22 cellular contexts compared by ENCODE assay signal in the genomic region with DNA sequence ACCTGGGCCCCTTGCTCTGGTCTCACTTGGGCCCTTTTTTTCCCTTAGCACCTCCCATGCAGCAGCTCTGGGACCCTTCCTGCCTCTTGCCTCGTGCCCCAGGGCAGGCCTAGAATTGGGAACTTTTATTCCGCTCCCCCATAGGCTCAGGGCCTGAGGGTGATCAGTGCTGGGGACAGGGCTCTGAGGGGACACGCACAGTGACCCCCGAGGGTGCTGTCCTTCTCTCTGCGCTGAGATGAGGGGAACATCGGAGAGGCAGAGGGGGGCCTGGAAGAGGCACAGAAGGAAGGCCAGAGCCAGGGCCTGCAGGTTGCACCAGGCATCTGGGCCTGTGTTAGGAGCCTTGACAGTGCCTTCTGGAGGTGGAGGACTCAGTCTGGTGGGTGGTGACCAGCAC. TPM values are rescaled to one million over a fixed set of nuclear protein-coding genes. Genes with fewer than 3 reads are reported as not detected.
DNase-seq lines count a peak whose midpoint lies in the region; ATAC-seq and TF ChIP-seq lines count a peak whose summit lies in the region.
"Had no signal": no experiment of that assay in that cellular context is flagged by ENCODE, and none has a peak within 500 bp of the region (broad histone marks: within the 10 kb centered on the region; RNA-seq: fewer than 3 reads in every experiment).

No MANE protein-coding gene starts in this region.

- no peaks in the 10 kb centered on the region for H3K27me3 ChIP-seq in stomach
- H3K27me3 ChIP-seq: BE2C had no signal

- H3K4me1 ChIP-seq in stomach: peaks cover 54 to 83% (median 81%) of the 10 kb centered on the region in 4 donors
- H3K4me1 ChIP-seq: HAP-1 had no signal

- no peak for ATAC-seq in activated naive CD4-positive, alpha-beta T cell treated with anti-CD3 and anti-CD28 coated beads, Interleukin-2, amount 50 U/mL, for 72 hours
- ATAC-seq: K562 had no signal

- intact Hi-C loops in stomach (cut with DNase I; ENCODE audit: low total_unique reads): no loop called here

- H3K27ac ChIP-seq in stomach: peak overlapping the region in 4 of 5 donors; percentile 2 to 94 (median 80)

- H3K27ac Mint-ChIP-seq in activated naive CD4-positive, alpha-beta T cell treated with anti-CD3 and anti-CD28 coated beads, Interleukin-2, amount 50 U/mL, for 72 hours: peak overlapping the region; percentile 34 to 59
- no peak overlapping the region for H3K27ac Mint-ChIP-seq in chondrocyte (ENCODE audit: unreplicated experiment)
- H3K27ac Mint-ChIP-seq in nephron progenitor cell: peak overlapping the region; percentile 79

- WGBS in stomach, 5 donors: 85 to 95% (median 90%) methylated on average over 4 to 6 of the region's 6 CpGs

- DNase-seq in activated naive CD4-positive, alpha-beta T cell treated with anti-CD3 and anti-CD28 coated beads, Interleukin-2, amount 50 U/mL, for 72 hours (ENCODE audit: low spot score in 2 of 2): no peak
- DNase-seq in activated naive CD4-positive, alpha-beta T cell treated with Interleukin-2 at 50 U/mL for 16 hours: no peak
- DNase-seq in chondrocyte (ENCODE audit: low spot score) (peak; percentile 59), nephron progenitor cell (no peak), stomach (no peak), NCI-H1048 (lab: John Stamatoyannopoulos, UW) (no peak)
- DNase-seq in stimulated activated naive CD4-positive, alpha-beta T cell (lab: John Stamatoyannopoulos, UW): no peak
- DNase-seq in activated CD4-positive, alpha-beta T cell treated with anti-CD3 and anti-CD28 coated beads, Interleukin-2, amount 50 U/mL, for 1 hour: no peak
- DNase-seq: 8988T, ACHN, GOT3, Kasumi-1, NCI-H1105 treated with DMSO at 0.1 percent for 48 hours, NCI-H2029, NCI-H446 treated with DMSO at 0.1 percent for 48 hours, NCI-H526 treated with DMSO at 0.1 percent for 48 hours, RPMI8226, SHP77 had no signal

- peaks cover 6% of the 10 kb centered on the region for H3K4me1 Mint-ChIP-seq in chondrocyte (ENCODE audit: low read depth)
- peaks cover 17% of the 10 kb centered on the region for H3K4me1 Mint-ChIP-seq in nephron progenitor cell

- TF ChIP-seq POLR2A in stomach (IDR thresholded peaks at IDR 0.05): no peak

- no peak overlapping the region for H3K4me3 ChIP-seq in stomach
- H3K4me3 ChIP-seq: HAP-1, K562 had no signal

- H3K4me3 Mint-ChIP-seq in chondrocyte (ENCODE audit: unreplicated experiment): no peak overlapping the region
- no peak overlapping the region for H3K4me3 Mint-ChIP-seq in nephron progenitor cell
- H3K4me3 Mint-ChIP-seq: CD14-positive monocyte had no signal

- no peaks in the 10 kb centered on the region for H3K9me3 ChIP-seq in stomach
- H3K9me3 ChIP-seq: BE2C, HAP-1 had no signal

- no peaks in the 10 kb centered on the region for H3K36me3 Mint-ChIP-seq in activated naive CD4-positive, alpha-beta T cell treated with anti-CD3 and anti-CD28 coated beads, Interleukin-2, amount 50 U/mL, for 72 hours
- H3K36me3 Mint-ChIP-seq in chondrocyte (ENCODE audit: low read depth): peaks cover 7% of the 10 kb centered on the region
- H3K36me3 Mint-ChIP-seq in nephron progenitor cell (ENCODE audit: low read depth): peaks cover 15% of the 10 kb centered on the region

- TF ChIP-seq CTCF in chondrocyte (IDR thresholded peaks at IDR 0.05) (no peak), nephron progenitor cell (IDR thresholded peaks at IDR 0.05) (no peak), stomach (IDR thresholded peaks at IDR 0.05) (no peak)

- no peak for TF ChIP-seq EP300 in stomach (IDR thresholded peaks at IDR 0.05)

- H3K27me3 Mint-ChIP-seq in chondrocyte (ENCODE audit: low read depth): no peaks in the 10 kb centered on the region
- peaks cover 3% of the 10 kb centered on the region for H3K27me3 Mint-ChIP-seq in nephron progenitor cell (ENCODE audit: low read depth, poor library complexity)

- H3K36me3 ChIP-seq in stomach: peaks cover 57 to 99% (median 98%) of the 10 kb centered on the region in 4 donors

- no peaks in the 10 kb centered on the region for H3K9me3 Mint-ChIP-seq in activated naive CD4-positive, alpha-beta T cell treated with anti-CD3 and anti-CD28 coated beads, Interleukin-2, amount 50 U/mL, for 72 hours
- no peaks in the 10 kb centered on the region for H3K9me3 Mint-ChIP-seq in chondrocyte (ENCODE audit: low read depth)
- H3K9me3 Mint-ChIP-seq in nephron progenitor cell: no peaks in the 10 kb centered on the region
- H3K9me3 Mint-ChIP-seq: CD14-positive monocyte had no signal

RNA-seq across cellular contexts. Expression of a gene that starts 10.8 kb away (rescaled TPM):
- total RNA-seq in activated naive CD4-positive, alpha-beta T cell treated with anti-CD3 and anti-CD28 coated beads, Interleukin-2, amount 50 U/mL, for 72 hours: 10 to 100 TPM; 23.1 to 46.4 TPM
- 105 to 127 TPM (median 124 TPM) in 3 replicates for total RNA-seq in chondrocyte
- total RNA-seq in stomach: 100 to 1,000 TPM in 3 of 5 donors, 10 to 100 TPM in 2; 17.8 to 363 (median 184) TPM
- polyA plus RNA-seq in stomach: 100 to 1,000 TPM in 2 of 3 donors, 10 to 100 TPM in 1; 74.6 to 213 (median 183) TPM

RNA-seq across cellular contexts. Expression of a gene that starts 30.9 kb away (rescaled TPM):
- total RNA-seq in activated naive CD4-positive, alpha-beta T cell treated with anti-CD3 and anti-CD28 coated beads, Interleukin-2, amount 50 U/mL, for 72 hours: 100 to 1,000 TPM; 270 to 312 TPM
- total RNA-seq in chondrocyte: 119 to 137 TPM (median 129 TPM) in 3 replicates
- total RNA-seq in stomach: 100 to 1,000 TPM in 4 of 5 donors, 10 to 100 TPM in 1; 70.5 to 463 (median 183) TPM
- 10 to 100 TPM; 53.2 to 91.4 (median 62.2) TPM for polyA plus RNA-seq in stomach

RNA-seq across cellular contexts. Expression of a gene that starts 37.8 kb away (rescaled TPM):
- 10 to 100 TPM in 1 of 2 donors, 1 to 10 TPM in 1; 2.9 to 13.6 TPM for total RNA-seq in activated naive CD4-positive, alpha-beta T cell treated with anti-CD3 and anti-CD28 coated beads, Interleukin-2, amount 50 U/mL, for 72 hours
- total RNA-seq in chondrocyte (20.9 to 26.5 TPM (median 23.5 TPM) in 3 replicates), stomach (10 to 100 TPM in 3 of 5 donors, 1 to 10 TPM in 2; 3.5 to 25.5 (median 13.4) TPM)
- 10 to 100 TPM; 12.0 to 19.4 (median 14.1) TPM for polyA plus RNA-seq in stomach

RNA-seq across cellular contexts. Expression of a gene that starts 42.3 kb away (rescaled TPM):
- 10 to 100 TPM; 39.9 to 40.0 TPM for total RNA-seq in activated naive CD4-positive, alpha-beta T cell treated with anti-CD3 and anti-CD28 coated beads, Interleukin-2, amount 50 U/mL, for 72 hours
- 20.8 to 24.7 TPM (median 24.2 TPM) in 3 replicates for total RNA-seq in chondrocyte
- 10 to 100 TPM in 1 of 5 donors, 1 to 10 TPM in 4; 2.2 to 14.5 (median 5.3) TPM for total RNA-seq in stomach
- polyA plus RNA-seq in stomach: 10 to 100 TPM; 14.9 to 27.8 (median 21.2) TPM

RNA-seq across cellular contexts. Expression of a gene that starts 45.0 kb away (rescaled TPM):
- total RNA-seq in activated naive CD4-positive, alpha-beta T cell treated with anti-CD3 and anti-CD28 coated beads, Interleukin-2, amount 50 U/mL, for 72 hours: 10 to 100 TPM; 18.2 to 33.9 TPM
- 42.3 to 59.8 TPM (median 45.0 TPM) in 3 replicates for total RNA-seq in chondrocyte
- 10 to 100 TPM in 4 of 5 donors, not detected in 1; 10.6 to 55.0 (median 16.6) TPM for total RNA-seq in stomach
- 10 to 100 TPM; 18.6 to 26.9 (median 21.5) TPM for polyA plus RNA-seq in stomach
